Comparison of ENCODE assay signal across 10 cellular contexts in the genomic region with DNA sequence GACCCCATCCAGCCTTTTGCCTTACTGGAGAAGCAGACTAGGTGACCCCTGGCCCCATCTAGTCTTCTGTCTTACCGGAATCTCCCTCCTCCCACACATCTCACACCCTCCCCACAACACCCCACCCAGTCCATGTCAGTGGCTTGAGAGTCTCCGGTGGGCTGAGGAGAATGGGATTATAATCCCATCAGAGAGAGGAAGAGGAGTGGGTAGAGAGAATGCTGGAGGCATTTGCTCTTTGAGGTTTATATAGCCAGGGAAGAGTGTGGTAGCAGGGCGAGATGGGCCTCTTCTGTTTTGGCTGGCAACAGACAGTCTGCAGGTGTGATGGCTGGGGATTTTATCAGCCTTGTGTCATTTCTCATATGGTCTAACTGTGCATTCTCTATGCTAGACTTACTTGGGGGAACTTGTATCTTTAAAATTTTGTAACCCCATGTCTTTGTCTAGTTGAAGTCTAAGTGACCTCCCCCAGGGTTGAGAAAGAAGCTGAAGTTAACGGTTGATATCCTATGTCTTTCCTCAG. TPM values are rescaled to one million over a fixed set of nuclear protein-coding genes. Genes with fewer than 3 reads are reported as not detected.
DNase-seq lines count a peak whose midpoint lies in the region; ATAC-seq, FAIRE-seq and TF ChIP-seq lines count a peak whose summit lies in the region.
"Had no signal": no experiment of that assay in that cellular context is flagged by ENCODE, and none has a peak within 500 bp of the region (broad histone marks: within the 10 kb centered on the region; RNA-seq: fewer than 3 reads in every experiment).

No MANE protein-coding gene starts in this region.

- peaks cover 7% of the 10 kb centered on the region; the same call in 1 of the 2 replicates for H3K79me2 ChIP-seq in OCI-LY3 (ENCODE audit: low read length)
- peaks cover 58% of the 10 kb centered on the region for H3K79me2 ChIP-seq in osteoblast (ENCODE audit: insufficient read depth, low read length)

- H3K36me3 ChIP-seq in OCI-LY3 (replicated peaks; ENCODE audit: low read depth, low read length) (peaks cover 2% of the 10 kb centered on the region), osteoblast (ENCODE audit: insufficient read depth, low read length) (peaks cover 17% of the 10 kb centered on the region)

- H4K20me1 ChIP-seq in OCI-LY3 (ENCODE audit: insufficient read depth, low read length): no peaks in the 10 kb centered on the region; the same call in 1 of the 2 replicates
- no peaks in the 10 kb centered on the region for H4K20me1 ChIP-seq in osteoblast (ENCODE audit: insufficient read depth, low read length)

- H3K27ac ChIP-seq in OCI-LY3 (ENCODE audit: low read length): peak overlapping the region; percentile 97
- H3K27ac ChIP-seq in osteoblast (ENCODE audit: low read depth, low read length): peak overlapping the region; percentile 15

- TF ChIP-seq CTCF in OCI-LY3 (IDR thresholded peaks at IDR 0.05; ENCODE audit: low read depth, low read length) (no peak), osteoblast (IDR thresholded peaks at IDR 0.05; ENCODE audit: extremely low read depth, low read depth, low read length) (no peak), D721Med (IDR thresholded peaks at IDR 0.05; ENCODE audit: insufficient read depth, missing control alignments) (no peak)

- H3K9ac ChIP-seq in OCI-LY3 (ENCODE audit: low read length): peak overlapping the region; percentile 75

- H2AFZ ChIP-seq in OCI-LY3 (ENCODE audit: low read depth, low read length) (no peak overlapping the region), osteoblast (ENCODE audit: low read length) (no peak overlapping the region)

- H3K9me3 ChIP-seq in OCI-LY3 (ENCODE audit: insufficient read depth, low read length) (no peaks in the 10 kb centered on the region), osteoblast (ENCODE audit: low read depth, low read length) (no peaks in the 10 kb centered on the region)

- ATAC-seq in GM19023 (IDR thresholded peaks at IDR 0.05; ENCODE audit: unreplicated experiment) (peak; percentile 43), HG02884 (IDR thresholded peaks at IDR 0.05; ENCODE audit: unreplicated experiment) (peak; percentile 31), GM21526 (IDR thresholded peaks at IDR 0.05; ENCODE audit: low FRiP score, unreplicated experiment) (no peak)
- ATAC-seq: left ventricle myocardium superior, right cardiac atrium had no signal

- H3K4me2 ChIP-seq in OCI-LY3 (ENCODE audit: low read length) (peak overlapping the region; percentile 98), osteoblast (ENCODE audit: insufficient read depth, low read length) (no peak overlapping the region)

- no peak for FAIRE-seq in D721Med (lab: Jason Lieb, UNC)

- DNase-seq in osteoblast (ENCODE audit: insufficient read length, low spot score, missing footprints) (no peak), D721Med (ENCODE audit: insufficient read length, low spot score) (no peak), NCI-H748 treated with DMSO at 0.1 percent for 48 hours (lab: John Stamatoyannopoulos, UW) (no peak)
- DNase-seq: left ventricle myocardium superior, NCI-H2107, right cardiac atrium had no signal

- peaks cover 74% of the 10 kb centered on the region for H3K4me1 ChIP-seq in OCI-LY3 (ENCODE audit: low read length)
- H3K4me1 ChIP-seq in osteoblast (ENCODE audit: insufficient read depth, low read length): peaks cover 24% of the 10 kb centered on the region

- H3K4me3 ChIP-seq in OCI-LY3 (ENCODE audit: low read length) (peak overlapping the region; percentile 66), osteoblast (ENCODE audit: insufficient read depth, low read length) (no peak overlapping the region)

- H3K27me3 ChIP-seq in OCI-LY3 (ENCODE audit: low read depth, low read length) (peaks cover 38% of the 10 kb centered on the region), osteoblast (ENCODE audit: insufficient read depth, low read length) (no peaks in the 10 kb centered on the region)

RNA-seq across cellular contexts. Expression of a gene that starts 50.3 kb away (rescaled TPM):
- total RNA-seq in osteoblast: 15.2 and 16.8 TPM in 2 replicates
